16 cellular contexts compared by ENCODE assay signal in the genomic region with DNA sequence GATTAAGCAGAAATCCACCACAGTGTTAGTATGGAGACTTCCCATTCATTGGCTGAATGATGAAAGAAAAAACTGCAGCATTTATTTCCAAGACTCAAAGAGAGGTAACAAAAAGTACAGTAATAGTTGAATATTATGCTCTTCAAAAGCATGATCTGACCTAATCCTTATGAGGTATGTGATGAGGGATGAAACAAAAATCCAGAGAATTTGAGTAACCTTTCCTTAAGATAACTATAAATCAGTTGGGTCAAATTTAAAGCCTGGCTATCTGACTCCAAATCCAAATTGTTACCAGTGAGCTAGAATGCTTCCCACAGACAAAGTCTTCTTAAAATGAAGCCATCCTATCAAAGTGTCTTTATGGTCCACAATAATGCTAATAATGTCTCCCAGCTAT. TPM values are rescaled to one million over a fixed set of nuclear protein-coding genes. Genes with fewer than 3 reads are reported as not detected.
A peak's percentile ranks its signal among the peaks of the same experiment; 100 is the strongest.
DNase-seq lines count a peak whose midpoint lies in the region; ATAC-seq and TF ChIP-seq lines count a peak whose summit lies in the region.
"Had no signal": no experiment of that assay in that cellular context is flagged by ENCODE, and none has a peak within 500 bp of the region (broad histone marks: within the 10 kb centered on the region; RNA-seq: fewer than 3 reads in every experiment).

No MANE protein-coding gene starts in this region.

- no peak overlapping the region for H3K27ac ChIP-seq in caudate nucleus (ENCODE audit: low read depth, low read length)
- H3K27ac ChIP-seq: BLaER1 treated with 17β-estradiol and CSF1 and Interleukin-3, amounts not matched to agents 10 nM and 100 nM had no signal

- no peak overlapping the region for H3K27ac Mint-ChIP-seq in MCF 10A (ENCODE audit: low read depth, unreplicated experiment)
- H3K27ac Mint-ChIP-seq in naive thymus-derived CD8-positive, alpha-beta T cell = peak overlapping the region in 1 of 10 donors; percentile 22
- H3K27ac Mint-ChIP-seq: T-cell had no signal

- POLR2A ChIA-PET in MCF 10A (lab: Yijun Ruan, JAX) = interaction anchor here (1.1 kb wide), 1 partner anchor 12 kb away, joined by 4 read pairs; no protein-coding TSS in a partner anchor
- POLR2A ChIA-PET in naive thymus-derived CD8-positive, alpha-beta T cell (lab: Charles Lee) = no interaction called here

- peak; percentile 69 for ATAC-seq in SK-N-SH treated with all-trans-retinoic acid at 6 μM for 48 hours
- peak; percentile 73 for ATAC-seq in omental fat pad (ENCODE audit: low FRiP score)
- no peak for ATAC-seq in naive thymus-derived CD8-positive, alpha-beta T cell
- ATAC-seq: Panc1, T-cell had no signal

- CTCF ChIA-PET in MCF 10A (lab: Yijun Ruan, JAX) = interaction anchor here (0.7 to 1.9 kb wide), 3 partner anchors 24 to 467 kb away, joined by 3 to 7 read pairs (median 3); no protein-coding TSS in a partner anchor

- no TSS peak for BruUV-seq in MCF 10A (replicated peaks; lab: Mats Ljungman, UMichigan)

- TF ChIP-seq CTCF in omental fat pad (IDR thresholded peaks at IDR 0.05) (no peak), MCF 10A (IDR thresholded peaks at IDR 0.05; ENCODE audit: unreplicated experiment) (no peak)

- H3K27me3 Mint-ChIP-seq in MCF 10A (ENCODE audit: insufficient read depth, unreplicated experiment) = no peaks in the 10 kb centered on the region
- H3K27me3 Mint-ChIP-seq in naive thymus-derived CD8-positive, alpha-beta T cell = no peaks in the 10 kb centered on the region
- H3K27me3 Mint-ChIP-seq: T-cell had no signal

- no peaks in the 10 kb centered on the region for H3K9me3 Mint-ChIP-seq in MCF 10A (ENCODE audit: unreplicated experiment)
- no peaks in the 10 kb centered on the region for H3K9me3 Mint-ChIP-seq in naive thymus-derived CD8-positive, alpha-beta T cell
- H3K9me3 Mint-ChIP-seq: T-cell had no signal

- H3K36me3 Mint-ChIP-seq in MCF 10A (ENCODE audit: insufficient read depth, unreplicated experiment) = peaks cover 42% of the 10 kb centered on the region
- peaks cover 5 to 59% (median 10%) of the 10 kb centered on the region in 3 donors for H3K36me3 Mint-ChIP-seq in naive thymus-derived CD8-positive, alpha-beta T cell

- DNase-seq in ELR (ENCODE audit: low read depth) (peak; percentile 34), omental fat pad (ENCODE audit: low spot score) (no peak), middle frontal gyrus (ENCODE audit: extremely low spot score, low spot score) (no peak), MCF 10A (ENCODE audit: unreplicated experiment) (no peak), caudate nucleus (lab: John Stamatoyannopoulos, UW) (no peak)
- no peak for DNase-seq in naive thymus-derived CD8-positive, alpha-beta T cell
- DNase-seq: DMS 273 treated with DMSO at 0.1 percent for 48 hours, KBM-7, NCI-H1436, NCI-H2107, NCI-H2227 treated with DMSO at 0.1 percent for 48 hours, NCI-H524 treated with DMSO at 0.1 percent for 48 hours, T-cell had no signal

- H3K4me3 Mint-ChIP-seq in MCF 10A (ENCODE audit: unreplicated experiment) = no peak overlapping the region
- H3K4me3 Mint-ChIP-seq in naive thymus-derived CD8-positive, alpha-beta T cell = no peak overlapping the region
- H3K4me3 Mint-ChIP-seq: T-cell had no signal

- intact Hi-C loops in MCF 10A (cut with micrococcal nuclease) = no loop called here

- H3K4me1 Mint-ChIP-seq in MCF 10A (ENCODE audit: insufficient read depth, unreplicated experiment) = peaks cover 9% of the 10 kb centered on the region
- H3K4me1 Mint-ChIP-seq in naive thymus-derived CD8-positive, alpha-beta T cell = no peaks in the 10 kb centered on the region
- H3K4me1 Mint-ChIP-seq: T-cell had no signal

TF ChIP-seq in SK-N-SH treated with all-trans-retinoic acid at 6 μM for 48 hours, 23 proteins besides CTCF, POLR2A, EP300 and RAD21 (continues in another document):
- TF ChIP-seq GLIS3 (CRISPR knock-in tag; IDR thresholded peaks at IDR 0.05) (no peak), ARNTL (CRISPR knock-in tag; IDR thresholded peaks at IDR 0.05; ENCODE audit: borderline replicate concordance, low read depth) (no peak), PPARA (CRISPR knock-in tag; IDR thresholded peaks at IDR 0.05; ENCODE audit: borderline replicate concordance) (no peak), ESRRG (CRISPR knock-in tag; IDR thresholded peaks at IDR 0.05) (no peak), ZFP30 (CRISPR knock-in tag; IDR thresholded peaks at IDR 0.05) (no peak), ISL1 (CRISPR knock-in tag; IDR thresholded peaks at IDR 0.05) (no peak), TOX (CRISPR knock-in tag; IDR thresholded peaks at IDR 0.05; ENCODE audit: borderline replicate concordance) (no peak), RARB (CRISPR knock-in tag; IDR thresholded peaks at IDR 0.05) (no peak), CSDC2 (CRISPR knock-in tag; IDR thresholded peaks at IDR 0.05) (no peak), ZC3H10 (CRISPR knock-in tag; IDR thresholded peaks at IDR 0.05) (no peak), ZNF70 (CRISPR knock-in tag; IDR thresholded peaks at IDR 0.05) (no peak), TCF4 (CRISPR knock-in tag; IDR thresholded peaks at IDR 0.05; ENCODE audit: borderline replicate concordance) (no peak)
- TF ChIP-seq, protein P1, sequence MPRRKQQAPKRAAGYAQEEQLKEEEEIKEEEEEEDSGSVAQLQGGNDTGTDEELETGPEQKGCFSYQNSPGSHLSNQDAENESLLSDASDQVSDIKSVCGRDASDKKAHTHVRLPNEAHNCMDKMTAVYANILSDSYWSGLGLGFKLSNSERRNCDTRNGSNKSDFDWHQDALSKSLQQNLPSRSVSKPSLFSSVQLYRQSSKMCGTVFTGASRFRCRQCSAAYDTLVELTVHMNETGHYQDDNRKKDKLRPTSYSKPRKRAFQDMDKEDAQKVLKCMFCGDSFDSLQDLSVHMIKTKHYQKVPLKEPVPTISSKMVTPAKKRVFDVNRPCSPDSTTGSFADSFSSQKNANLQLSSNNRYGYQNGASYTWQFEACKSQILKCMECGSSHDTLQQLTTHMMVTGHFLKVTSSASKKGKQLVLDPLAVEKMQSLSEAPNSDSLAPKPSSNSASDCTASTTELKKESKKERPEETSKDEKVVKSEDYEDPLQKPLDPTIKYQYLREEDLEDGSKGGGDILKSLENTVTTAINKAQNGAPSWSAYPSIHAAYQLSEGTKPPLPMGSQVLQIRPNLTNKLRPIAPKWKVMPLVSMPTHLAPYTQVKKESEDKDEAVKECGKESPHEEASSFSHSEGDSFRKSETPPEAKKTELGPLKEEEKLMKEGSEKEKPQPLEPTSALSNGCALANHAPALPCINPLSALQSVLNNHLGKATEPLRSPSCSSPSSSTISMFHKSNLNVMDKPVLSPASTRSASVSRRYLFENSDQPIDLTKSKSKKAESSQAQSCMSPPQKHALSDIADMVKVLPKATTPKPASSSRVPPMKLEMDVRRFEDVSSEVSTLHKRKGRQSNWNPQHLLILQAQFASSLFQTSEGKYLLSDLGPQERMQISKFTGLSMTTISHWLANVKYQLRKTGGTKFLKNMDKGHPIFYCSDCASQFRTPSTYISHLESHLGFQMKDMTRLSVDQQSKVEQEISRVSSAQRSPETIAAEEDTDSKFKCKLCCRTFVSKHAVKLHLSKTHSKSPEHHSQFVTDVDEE (CRISPR knock-in tag; IDR thresholded peaks at IDR 0.05) = no peak
- TF ChIP-seq, protein P2, sequence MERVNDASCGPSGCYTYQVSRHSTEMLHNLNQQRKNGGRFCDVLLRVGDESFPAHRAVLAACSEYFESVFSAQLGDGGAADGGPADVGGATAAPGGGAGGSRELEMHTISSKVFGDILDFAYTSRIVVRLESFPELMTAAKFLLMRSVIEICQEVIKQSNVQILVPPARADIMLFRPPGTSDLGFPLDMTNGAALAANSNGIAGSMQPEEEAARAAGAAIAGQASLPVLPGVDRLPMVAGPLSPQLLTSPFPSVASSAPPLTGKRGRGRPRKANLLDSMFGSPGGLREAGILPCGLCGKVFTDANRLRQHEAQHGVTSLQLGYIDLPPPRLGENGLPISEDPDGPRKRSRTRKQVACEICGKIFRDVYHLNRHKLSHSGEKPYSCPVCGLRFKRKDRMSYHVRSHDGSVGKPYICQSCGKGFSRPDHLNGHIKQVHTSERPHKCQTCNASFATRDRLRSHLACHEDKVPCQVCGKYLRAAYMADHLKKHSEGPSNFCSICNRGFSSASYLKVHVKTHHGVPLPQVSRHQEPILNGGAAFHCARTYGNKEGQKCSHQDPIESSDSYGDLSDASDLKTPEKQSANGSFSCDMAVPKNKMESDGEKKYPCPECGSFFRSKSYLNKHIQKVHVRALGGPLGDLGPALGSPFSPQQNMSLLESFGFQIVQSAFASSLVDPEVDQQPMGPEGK (CRISPR knock-in tag; IDR thresholded peaks at IDR 0.05; ENCODE audit: borderline replicate concordance) = no peak
- TF ChIP-seq, protein P3, sequence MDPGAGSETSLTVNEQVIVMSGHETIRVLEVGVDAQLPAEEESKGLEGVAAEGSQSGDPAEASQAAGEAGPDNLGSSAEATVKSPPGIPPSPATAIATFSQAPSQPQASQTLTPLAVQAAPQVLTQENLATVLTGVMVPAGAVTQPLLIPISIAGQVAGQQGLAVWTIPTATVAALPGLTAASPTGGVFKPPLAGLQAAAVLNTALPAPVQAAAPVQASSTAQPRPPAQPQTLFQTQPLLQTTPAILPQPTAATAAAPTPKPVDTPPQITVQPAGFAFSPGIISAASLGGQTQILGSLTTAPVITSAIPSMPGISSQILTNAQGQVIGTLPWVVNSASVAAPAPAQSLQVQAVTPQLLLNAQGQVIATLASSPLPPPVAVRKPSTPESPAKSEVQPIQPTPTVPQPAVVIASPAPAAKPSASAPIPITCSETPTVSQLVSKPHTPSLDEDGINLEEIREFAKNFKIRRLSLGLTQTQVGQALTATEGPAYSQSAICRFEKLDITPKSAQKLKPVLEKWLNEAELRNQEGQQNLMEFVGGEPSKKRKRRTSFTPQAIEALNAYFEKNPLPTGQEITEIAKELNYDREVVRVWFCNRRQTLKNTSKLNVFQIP (CRISPR knock-in tag; IDR thresholded peaks at IDR 0.05; ENCODE audit: borderline replicate concordance, low read depth) = no peak

RNA-seq across cellular contexts. Expression of gene NUFIP1, which starts 38.1 kb away (rescaled TPM):
- total RNA-seq in omental fat pad = 1 to 10 TPM; 1.9 to 8.0 (median 2.5) TPM
- 9.1 and 9.7 TPM in 2 replicates for total RNA-seq in MCF 10A (2022)
- 1 to 10 TPM; 5.2 to 5.5 TPM for total RNA-seq in naive thymus-derived CD8-positive, alpha-beta T cell
- polyA plus RNA-seq in naive thymus-derived CD8-positive, alpha-beta T cell = 1 to 10 TPM; 3.5 to 4.3 (median 4.1) TPM

RNA-seq across cellular contexts. Expression of gene GPALPP1, which starts 38.2 kb away (rescaled TPM):
- total RNA-seq in omental fat pad = 10 to 100 TPM; 14.4 to 21.4 (median 17.6) TPM
- total RNA-seq in MCF 10A (2022) = 21.0 and 22.5 TPM in 2 replicates
- total RNA-seq in naive thymus-derived CD8-positive, alpha-beta T cell = 10 to 100 TPM; 40.7 to 41.2 TPM
- 10 to 100 TPM; 13.5 to 23.5 (median 17.8) TPM for polyA plus RNA-seq in naive thymus-derived CD8-positive, alpha-beta T cell

Comparison
In these comparisons a context has a peak if more than half of its experiments do, and no peak if none do; other contexts are left out.
1. ATAC-seq: peak in SK-N-SH treated with all-trans-retinoic acid at 6 μM for 48 hours (single experiment) and omental fat pad (single experiment); none in naive thymus-derived CD8-positive, alpha-beta T cell (0 of 2).